11 cellular contexts compared by ENCODE assay signal in genomic region chr19:6417713-6418561, GRCh38. TPM values are rescaled to one million over a fixed set of nuclear protein-coding genes. Genes with fewer than 3 reads are reported as not detected.
DNase-seq lines count a peak whose midpoint lies in the region; ATAC-seq and TF ChIP-seq lines count a peak whose summit lies in the region.
"Had no signal": no experiment of that assay in that cellular context is flagged by ENCODE, and none has a peak within 500 bp of the region (broad histone marks: within the 10 kb centered on the region; RNA-seq: fewer than 3 reads in every experiment).

No MANE protein-coding gene starts in this region.

- no peaks in the 10 kb centered on the region for H3K9me3 ChIP-seq in PC-9 (ENCODE audit: insufficient read depth, low read depth)
- no peaks in the 10 kb centered on the region for H3K9me3 ChIP-seq in Peyer's patch
- H3K9me3 ChIP-seq: MG63, thyroid gland had no signal

- H3K27me3 ChIP-seq in PC-9 (ENCODE audit: insufficient read depth, low read depth) = no peaks in the 10 kb centered on the region
- H3K27me3 ChIP-seq in Peyer's patch = no peaks in the 10 kb centered on the region
- H3K27me3 ChIP-seq: MG63, thyroid gland had no signal

- ATAC-seq in stimulated activated naive CD8-positive, alpha-beta T cell treated with anti-CD3 and anti-CD28 coated beads, Interleukin-15, amount 100 ng/mL, for 72 hours = no peak
- no peak for ATAC-seq in stimulated activated naive CD8-positive, alpha-beta T cell treated with anti-CD3 and anti-CD28 coated beads, Interleukin-15, Interleukin-2, amounts not matched to agents 100 U/mL and 50 U/mL, for 24 hours
- ATAC-seq in HG03342 (IDR thresholded peaks at IDR 0.05; ENCODE audit: unreplicated experiment) (no peak), HG02885 (IDR thresholded peaks at IDR 0.05; ENCODE audit: poor library complexity, unreplicated experiment) (no peak)

- no peak overlapping the region for H3K4me3 ChIP-seq in PC-9
- no peak overlapping the region for H3K4me3 ChIP-seq in Peyer's patch
- H3K4me3 ChIP-seq: MG63, thyroid gland had no signal

- peaks cover 28% of the 10 kb centered on the region for H3K79me2 ChIP-seq in PC-9 (ENCODE audit: low read depth)

- TF ChIP-seq CTCF in PC-9 (conservative IDR thresholded peaks at IDR 0.05) (no peak), Peyer's patch (IDR thresholded peaks at IDR 0.05) (peak in 3 of 6 experiments; percentile 32 to 42 (median 35))

- H3K27me3 Mint-ChIP-seq in stimulated activated naive CD8-positive, alpha-beta T cell treated with anti-CD3 and anti-CD28 coated beads, Interleukin-15, amount 100 ng/mL, for 72 hours = no peaks in the 10 kb centered on the region
- H3K27me3 Mint-ChIP-seq: dendritic cell treated with granulocyte-macrophage colony-stimulating factor and Interleukin-4, amounts not matched to agents 40 ng/mL and 50 ng/mL, for 4 days had no signal

- intact Hi-C loops in PC-9 (cut with micrococcal nuclease; ENCODE audit: unreplicated experiment) = no loop called here

- peaks cover 29% of the 10 kb centered on the region for H3K4me1 Mint-ChIP-seq in stimulated activated naive CD8-positive, alpha-beta T cell treated with anti-CD3 and anti-CD28 coated beads, Interleukin-15, amount 100 ng/mL, for 72 hours

- TF ChIP-seq POLR2A in Peyer's patch (IDR thresholded peaks at IDR 0.05) = no peak

- H3K36me3 ChIP-seq in PC-9 (ENCODE audit: low read depth) = no peaks in the 10 kb centered on the region
- H3K36me3 ChIP-seq in Peyer's patch = peaks cover 0 to 82% (median 0%) of the 10 kb centered on the region in 3 donors

- H3K9me3 Mint-ChIP-seq in stimulated activated naive CD8-positive, alpha-beta T cell treated with anti-CD3 and anti-CD28 coated beads, Interleukin-15, amount 100 ng/mL, for 72 hours = no peaks in the 10 kb centered on the region
- H3K9me3 Mint-ChIP-seq: dendritic cell treated with granulocyte-macrophage colony-stimulating factor and Interleukin-4, amounts not matched to agents 40 ng/mL and 50 ng/mL, for 4 days had no signal

- H3F3A ChIP-seq in PC-9 (ENCODE audit: insufficient read depth, low read depth) = no peaks in the 10 kb centered on the region; the same call in 1 of the 2 replicates

- peaks cover 38% of the 10 kb centered on the region for H4K20me1 ChIP-seq in PC-9 (ENCODE audit: insufficient read depth)

- no TSS peak for BruUV-seq in PC-9 (replicated peaks; lab: Mats Ljungman, UMichigan)

- peak overlapping the region; percentile 31 to 48 for H3K27ac Mint-ChIP-seq in stimulated activated naive CD8-positive, alpha-beta T cell treated with anti-CD3 and anti-CD28 coated beads, Interleukin-15, amount 100 ng/mL, for 72 hours

- H3K27ac ChIP-seq in caudate nucleus (ENCODE audit: low read depth, low read length) (peak overlapping the region; percentile 14), PC-9 (no peak overlapping the region), Peyer's patch (no peak overlapping the region)
- H3K27ac ChIP-seq: thyroid gland had no signal

- H3K4me3 Mint-ChIP-seq in stimulated activated naive CD8-positive, alpha-beta T cell treated with anti-CD3 and anti-CD28 coated beads, Interleukin-15, amount 100 ng/mL, for 72 hours = no peak overlapping the region
- H3K4me3 Mint-ChIP-seq: dendritic cell treated with granulocyte-macrophage colony-stimulating factor and Interleukin-4, amounts not matched to agents 40 ng/mL and 50 ng/mL, for 4 days had no signal

- H2AFZ ChIP-seq in PC-9 = no peak overlapping the region

- no peak for DNase-seq in stimulated activated naive CD8-positive, alpha-beta T cell treated with anti-CD3 and anti-CD28 coated beads, Interleukin-15, amount 100 ng/mL, for 72 hours
- DNase-seq in stimulated activated naive CD8-positive, alpha-beta T cell treated with anti-CD3 and anti-CD28 coated beads, Interleukin-15, Interleukin-2, amounts not matched to agents 100 U/mL and 50 U/mL, for 24 hours = no peak
- DNase-seq in caudate nucleus (lab: John Stamatoyannopoulos, UW) = peak in 34 of 61 donors; percentile 6 to 77 (median 33)
- peak; percentile 54 for DNase-seq in left kidney (ENCODE audit: low read depth, low spot score)
- no peak for DNase-seq in PC-9
- no peak for DNase-seq in Peyer's patch
- DNase-seq: MG63 had no signal

- peaks cover 7% of the 10 kb centered on the region for H3K4me1 ChIP-seq in PC-9 (replicated peaks; ENCODE audit: insufficient read depth)
- H3K4me1 ChIP-seq in Peyer's patch = peaks cover 0 to 12% (median under 1%) of the 10 kb centered on the region in 4 donors

- POLR2A ChIA-PET in PC-9 (lab: Charles Lee; ENCODE audit: unreplicated experiment) = no interaction called here

- no peak overlapping the region for H3K4me2 ChIP-seq in PC-9

- no peaks in the 10 kb centered on the region for H3K9me2 ChIP-seq in PC-9 (ENCODE audit: insufficient read depth)

- CTCF ChIA-PET in PC-9 (lab: Charles Lee) = interaction anchor here (0.7 kb wide), 1 partner anchor 409 kb away, joined by 3 read pairs; no protein-coding TSS in a partner anchor

RNA-seq across cellular contexts. Expression of gene KHSRP, which starts 6.7 kb away (rescaled TPM):
- total RNA-seq in PC-9 (2021) = 201 and 288 TPM in 2 replicates
- total RNA-seq in Peyer's patch = 100 to 1,000 TPM in 3 of 4 donors, 10 to 100 TPM in 1; 91.2 to 162 (median 118) TPM

RNA-seq across cellular contexts. Expression of gene SLC25A41, which starts 15.6 kb away (rescaled TPM):
- total RNA-seq in PC-9 (2021) = not detected in 2 replicates
- total RNA-seq in Peyer's patch = 1 to 10 TPM in 1 of 4 donors, not detected in 3; 2.5 TPM

RNA-seq across cellular contexts. Expression of gene GTF2F1, which starts 25.0 kb away (rescaled TPM):
- 40.9 and 43.8 TPM in 2 replicates for total RNA-seq in PC-9 (2021)
- 10 to 100 TPM; 36.3 to 97.4 (median 54.0) TPM for total RNA-seq in Peyer's patch

RNA-seq across cellular contexts. Expression of gene SLC25A23, which starts 41.7 kb away (rescaled TPM):
- 57.5 and 59.5 TPM in 2 replicates for total RNA-seq in PC-9 (2021)
- 100 to 1,000 TPM in 3 of 4 donors, 10 to 100 TPM in 1; 69.3 to 209 (median 122) TPM for total RNA-seq in Peyer's patch

RNA-seq across cellular contexts. Expression of gene PSPN, which starts 42.2 kb away (rescaled TPM):
- total RNA-seq in PC-9 (2021) (1.3 TPM in 2 replicates), Peyer's patch (1 to 10 TPM in 3 of 4 donors, under 1 TPM in 1; 0.83 to 5.2 (median 2.2) TPM)

Comparison
In these comparisons a context has a peak if more than half of its experiments do, and no peak if none do; other contexts are left out.
1. DNase-seq: peak in caudate nucleus (34 of 61) and left kidney (single experiment); none in stimulated activated naive CD8-positive, alpha-beta T cell treated with anti-CD3 and anti-CD28 coated beads, Interleukin-15, amount 100 ng/mL, for 72 hours (0 of 2), stimulated activated naive CD8-positive, alpha-beta T cell treated with anti-CD3 and anti-CD28 coated beads, Interleukin-15, Interleukin-2, amounts not matched to agents 100 U/mL and 50 U/mL, for 24 hours (single experiment), PC-9 (0 of 2) and Peyer's patch (0 of 3).